2 cellular contexts compared by ENCODE assay signal in the genomic region with DNA sequence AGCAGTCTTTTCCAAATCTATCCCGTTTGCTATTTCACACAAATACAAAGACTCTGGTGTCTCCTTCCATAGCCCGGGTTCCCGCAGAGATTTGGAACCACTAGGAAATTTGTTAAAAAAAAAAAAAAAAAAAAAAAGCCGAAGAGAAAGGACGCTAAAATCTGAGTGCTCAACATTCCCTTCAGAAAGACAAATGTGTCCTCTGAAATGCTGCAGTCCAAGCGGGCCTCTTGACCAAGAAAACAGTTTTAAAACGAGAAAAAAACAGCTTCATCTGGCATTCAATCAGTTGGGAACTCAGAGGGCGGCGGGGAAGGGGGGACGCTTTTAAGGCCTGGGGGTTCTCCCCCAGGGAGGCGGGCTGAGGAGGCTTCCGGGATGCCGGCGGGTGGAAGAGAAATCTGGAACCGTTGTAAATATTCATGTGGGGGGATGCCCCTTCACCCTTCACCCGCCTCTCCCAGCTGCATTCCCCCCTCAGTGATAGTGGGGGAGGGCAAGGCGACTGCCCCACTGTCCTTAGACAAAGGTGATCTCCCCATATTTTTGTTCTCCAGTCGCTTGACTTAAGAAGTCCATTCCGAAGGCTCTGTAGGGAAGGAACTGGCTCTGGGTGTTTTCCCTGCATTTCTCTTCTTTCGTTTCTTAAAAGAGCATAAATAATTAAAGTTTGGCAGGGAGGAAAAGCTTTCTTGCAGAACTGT.
TF ChIP-seq lines count a peak whose summit lies in the region.

No MANE protein-coding gene starts in this region.

TF ChIP-seq in SK-N-SH, 30 proteins besides CTCF, POLR2A, EP300 and RAD21 (continued from another document):
- TF ChIP-seq TEAD4 (IDR thresholded peaks at IDR 0.05; ENCODE audit: borderline replicate concordance, insufficient read depth): no peak
- TF ChIP-seq MEF2A (IDR thresholded peaks at IDR 0.05; ENCODE audit: borderline replicate concordance, low read depth): no peak

TF ChIP-seq in WTC11, 78 proteins besides CTCF, POLR2A, EP300 and RAD21 (continued from another document):
- TF ChIP-seq FOXP4 (CRISPR knock-in tag; IDR thresholded peaks at IDR 0.05) (no peak), RELA (CRISPR knock-in tag; IDR thresholded peaks at IDR 0.05; ENCODE audit: borderline replicate concordance) (no peak), ATF2 (CRISPR knock-in tag; IDR thresholded peaks at IDR 0.05; ENCODE audit: borderline replicate concordance, low read depth) (no peak), PRRX2 (CRISPR knock-in tag; IDR thresholded peaks at IDR 0.05) (no peak), NR1H2 (CRISPR knock-in tag; IDR thresholded peaks at IDR 0.05) (no peak), CREB1 (CRISPR knock-in tag; IDR thresholded peaks at IDR 0.05) (no peak), ETV6 (CRISPR knock-in tag; IDR thresholded peaks at IDR 0.05) (no peak), ZBTB43 (CRISPR knock-in tag; IDR thresholded peaks at IDR 0.05) (no peak), TEAD1 (CRISPR knock-in tag; IDR thresholded peaks at IDR 0.05) (no peak), JUN (CRISPR knock-in tag; IDR thresholded peaks at IDR 0.05) (no peak)
- TF ChIP-seq, protein P1, sequence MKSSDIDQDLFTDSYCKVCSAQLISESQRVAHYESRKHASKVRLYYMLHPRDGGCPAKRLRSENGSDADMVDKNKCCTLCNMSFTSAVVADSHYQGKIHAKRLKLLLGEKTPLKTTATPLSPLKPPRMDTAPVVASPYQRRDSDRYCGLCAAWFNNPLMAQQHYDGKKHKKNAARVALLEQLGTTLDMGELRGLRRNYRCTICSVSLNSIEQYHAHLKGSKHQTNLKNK (CRISPR knock-in tag; IDR thresholded peaks at IDR 0.05): no peak
- TF ChIP-seq, protein P2, sequence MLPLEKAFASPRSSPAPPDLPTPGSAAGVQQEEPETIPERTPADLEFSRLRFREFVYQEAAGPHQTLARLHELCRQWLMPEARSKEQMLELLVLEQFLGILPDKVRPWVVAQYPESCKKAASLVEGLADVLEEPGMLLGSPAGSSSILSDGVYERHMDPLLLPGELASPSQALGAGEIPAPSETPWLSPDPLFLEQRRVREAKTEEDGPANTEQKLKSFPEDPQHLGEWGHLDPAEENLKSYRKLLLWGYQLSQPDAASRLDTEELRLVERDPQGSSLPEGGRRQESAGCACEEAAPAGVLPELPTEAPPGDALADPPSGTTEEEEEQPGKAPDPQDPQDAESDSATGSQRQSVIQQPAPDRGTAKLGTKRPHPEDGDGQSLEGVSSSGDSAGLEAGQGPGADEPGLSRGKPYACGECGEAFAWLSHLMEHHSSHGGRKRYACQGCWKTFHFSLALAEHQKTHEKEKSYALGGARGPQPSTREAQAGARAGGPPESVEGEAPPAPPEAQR (CRISPR knock-in tag; IDR thresholded peaks at IDR 0.05): no peak
- TF ChIP-seq, protein P3, sequence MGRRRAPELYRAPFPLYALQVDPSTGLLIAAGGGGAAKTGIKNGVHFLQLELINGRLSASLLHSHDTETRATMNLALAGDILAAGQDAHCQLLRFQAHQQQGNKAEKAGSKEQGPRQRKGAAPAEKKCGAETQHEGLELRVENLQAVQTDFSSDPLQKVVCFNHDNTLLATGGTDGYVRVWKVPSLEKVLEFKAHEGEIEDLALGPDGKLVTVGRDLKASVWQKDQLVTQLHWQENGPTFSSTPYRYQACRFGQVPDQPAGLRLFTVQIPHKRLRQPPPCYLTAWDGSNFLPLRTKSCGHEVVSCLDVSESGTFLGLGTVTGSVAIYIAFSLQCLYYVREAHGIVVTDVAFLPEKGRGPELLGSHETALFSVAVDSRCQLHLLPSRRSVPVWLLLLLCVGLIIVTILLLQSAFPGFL (CRISPR knock-in tag; IDR thresholded peaks at IDR 0.05; ENCODE audit: borderline replicate concordance): no peak
